Comparison of ENCODE assay signal across 8 cellular contexts in genomic region chr13:108915634-108916497, GRCh38.
DNase-seq lines count a peak whose midpoint lies in the region; ATAC-seq and TF ChIP-seq lines count a peak whose summit lies in the region.

No MANE protein-coding gene starts in this region.

- H3K4me3 ChIP-seq in left ventricle myocardium inferior: peak overlapping the region; percentile 14
- peak overlapping the region in 1 of 2 donors; percentile 47 for H3K4me3 ChIP-seq in aorta (ENCODE audit: low read length in 2 of 2)

- peaks cover 16% of the 10 kb centered on the region for H3K4me1 Mint-ChIP-seq in activated naive CD4-positive, alpha-beta T cell treated with anti-CD3 and anti-CD28 coated beads, Interleukin-2, amount 50 U/mL, for 24 hours

- no peaks in the 10 kb centered on the region for H3K9me3 Mint-ChIP-seq in activated naive CD4-positive, alpha-beta T cell treated with anti-CD3 and anti-CD28 coated beads, Interleukin-2, amount 50 U/mL, for 24 hours

- 12% methylated on average over 9 of the region's 9 CpGs for WGBS in aorta, 2 donors

- no peaks in the 10 kb centered on the region for H3K27me3 ChIP-seq in left ventricle myocardium inferior (ENCODE audit: low read depth)
- H3K27me3 ChIP-seq in aorta (ENCODE audit: control insufficient read depth in 1 of 2, insufficient read depth in 2 of 2, low read length in 1 of 2): no peaks in the 10 kb centered on the region

- no peak for TF ChIP-seq CTCF in left ventricle myocardium inferior (IDR thresholded peaks at IDR 0.05; ENCODE audit: borderline replicate concordance)

- H3K27me3 Mint-ChIP-seq in activated naive CD4-positive, alpha-beta T cell treated with anti-CD3 and anti-CD28 coated beads, Interleukin-2, amount 50 U/mL, for 24 hours: no peaks in the 10 kb centered on the region

- H3K36me3 ChIP-seq in left ventricle myocardium inferior (no peaks in the 10 kb centered on the region), aorta (ENCODE audit: control insufficient read depth in 1 of 2, insufficient read depth in 2 of 2, low read length in 1 of 2) (no peaks in the 10 kb centered on the region)

- peaks cover 9% of the 10 kb centered on the region for H3K4me1 ChIP-seq in left ventricle myocardium inferior
- no peaks in the 10 kb centered on the region for H3K4me1 ChIP-seq in aorta (ENCODE audit: control insufficient read depth in 1 of 2, insufficient read depth in 2 of 2, low read length in 2 of 2)

- H3K4me3 Mint-ChIP-seq in activated naive CD4-positive, alpha-beta T cell treated with anti-CD3 and anti-CD28 coated beads, Interleukin-2, amount 50 U/mL, for 24 hours: peak overlapping the region; percentile 70

- peak; percentile 40 for DNase-seq in Ammon's horn (ENCODE audit: low spot score)
- peak; percentile 39 for DNase-seq in GM19238 (ENCODE audit: insufficient read length, low spot score)
- DNase-seq in SHP77 treated with DMSO at 0.1 percent for 48 hours (lab: John Stamatoyannopoulos, UW): peak; percentile 89
- peak; percentile 58 for DNase-seq in left ventricle myocardium inferior
- peak; percentile 99 for DNase-seq in renal cortical epithelial cell (ENCODE audit: low read depth)
- peak; percentile 93 to 95 for DNase-seq in aorta

- peak; percentile 97 for ATAC-seq in HG03378 (IDR thresholded peaks at IDR 0.05; ENCODE audit: unreplicated experiment)
- peak; percentile 90 for ATAC-seq in aorta (ENCODE audit: low FRiP score)

- H3K9me3 ChIP-seq in left ventricle myocardium inferior (replicated peaks) (no peaks in the 10 kb centered on the region), aorta (ENCODE audit: control insufficient read depth, low read length) (no peaks in the 10 kb centered on the region)

- peak overlapping the region; percentile 34 for H3K27ac ChIP-seq in left ventricle myocardium inferior (replicated peaks)
- H3K27ac ChIP-seq in aorta (ENCODE audit: low read depth in 1 of 2, low read length in 2 of 2): peak overlapping the region; percentile 94 to 98

- intact Hi-C loops in left ventricle myocardium inferior (cut with micrococcal nuclease) (no loop called here), aorta (cut with DNase I) (loop anchor here in 1 of 2 donors (5.0 kb wide), 2 partner anchors 41 to 871 kb away; partner anchors contain the start of gene IRS2)

- peak overlapping the region; percentile 99 for H3K27ac Mint-ChIP-seq in activated naive CD4-positive, alpha-beta T cell treated with anti-CD3 and anti-CD28 coated beads, Interleukin-2, amount 50 U/mL, for 24 hours

- H3K36me3 Mint-ChIP-seq in activated naive CD4-positive, alpha-beta T cell treated with anti-CD3 and anti-CD28 coated beads, Interleukin-2, amount 50 U/mL, for 24 hours: no peaks in the 10 kb centered on the region

Comparison
In these comparisons a context has a peak if more than half of its experiments do, and no peak if none do; other contexts are left out.
1. DNase-seq: peak in every context shown above with its lines; median percentile 99 in renal cortical epithelial cell; 94 in aorta; 89 in SHP77 treated with DMSO at 0.1 percent for 48 hours; 58 in left ventricle myocardium inferior; 40 in Ammon's horn; 39 in GM19238.